In genomic region chr5:141694479-141694878, GRCh38 we compare ENCODE assay signal across 29 cellular contexts. TPM values are rescaled to one million over a fixed set of nuclear protein-coding genes. Genes with fewer than 3 reads are reported as not detected.
A peak's percentile ranks its signal among the peaks of the same experiment; 100 is the strongest.
DNase-seq lines count a peak whose midpoint lies in the region; ATAC-seq and TF ChIP-seq lines count a peak whose summit lies in the region.
"Had no signal": no experiment of that assay in that cellular context is flagged by ENCODE, and none has a peak within 500 bp of the region (broad histone marks: within the 10 kb centered on the region; RNA-seq: fewer than 3 reads in every experiment).

No MANE protein-coding gene starts in this region.

- no peak overlapping the region for H2AFZ ChIP-seq in MM.1S (ENCODE audit: low read length)

- no peaks in the 10 kb centered on the region for H4K20me1 ChIP-seq in MM.1S (ENCODE audit: insufficient read depth, low read length)

- H3K9ac ChIP-seq in MM.1S (ENCODE audit: low read length), result no peak overlapping the region

- H3K4me3 ChIP-seq in MM.1S (ENCODE audit: low read length) (no peak overlapping the region), right atrium auricular region (no peak overlapping the region)
- H3K4me3 ChIP-seq: coronary artery, MG63, right lobe of liver, testis, uterus had no signal

- H3K27me3 ChIP-seq in MM.1S (replicated peaks; ENCODE audit: insufficient read depth, low read length), result peaks cover 4% of the 10 kb centered on the region; the same call in 1 of the 2 replicates
- no peaks in the 10 kb centered on the region for H3K27me3 ChIP-seq in right atrium auricular region
- H3K27me3 ChIP-seq: right lobe of liver, testis, uterus had no signal

- no peaks in the 10 kb centered on the region for H3K9me2 ChIP-seq in MM.1S (replicated peaks; ENCODE audit: insufficient read depth, low read length)

- H3K9me3 ChIP-seq in MM.1S (replicated peaks; ENCODE audit: insufficient read depth, low read length) (no peaks in the 10 kb centered on the region), right atrium auricular region (no peaks in the 10 kb centered on the region)
- H3K9me3 ChIP-seq: MG63, right lobe of liver, testis, uterus had no signal

- no peak for TF ChIP-seq CTCF in MM.1S (IDR thresholded peaks at IDR 0.05; ENCODE audit: low read length)
- TF ChIP-seq CTCF in right atrium auricular region (IDR thresholded peaks at IDR 0.05), result no peak

- no peak for ATAC-seq in GM19035 (IDR thresholded peaks at IDR 0.05; ENCODE audit: unreplicated experiment)
- ATAC-seq: activated CD4-positive, CD25-positive, alpha-beta regulatory T cell treated with anti-CD3 and anti-CD28 coated beads, Interleukin-2, amount 50 U/mL, for 24 hours; activated T-cell treated with anti-CD3 and anti-CD28 coated beads, Interleukin-2, amount 50 U/mL, for 72 hours; effector memory CD8-positive, alpha-beta T cell; left cardiac atrium; naive thymus-derived CD8-positive, alpha-beta T cell; right lobe of liver had no signal

- no peaks in the 10 kb centered on the region for H3F3A ChIP-seq in MM.1S (ENCODE audit: insufficient read depth, low read length)

- H3K4me1 ChIP-seq in MM.1S (ENCODE audit: low read length) (peaks cover 15% of the 10 kb centered on the region), right atrium auricular region (peaks cover 0 to 20% of the 10 kb centered on the region in 2 donors)
- H3K4me1 ChIP-seq: testis, uterus had no signal

- DNase-seq in NCI-H1417 (lab: John Stamatoyannopoulos, UW) (peak; percentile 45 to 84 (median 75)), NCI-H1417 treated with DMSO at 0.1 percent for 48 hours (lab: John Stamatoyannopoulos, UW) (no peak), MM.1S (peak; percentile 49), NCI-H2107 treated with DMSO at 0.1 percent for 48 hours (lab: John Stamatoyannopoulos, UW; ENCODE audit: unreplicated experiment) (peak; percentile 16), RPMI8226 (peak; percentile 92), right atrium auricular region (ENCODE audit: low spot score) (no peak), HT-29 (ENCODE audit: low spot score) (no peak)
- DNase-seq: 8988T; activated CD4-positive, alpha-beta T cell treated with anti-CD3 and anti-CD28 coated beads, Interleukin-2, amount 50 U/mL, for 48 hours; activated naive CD4-positive, alpha-beta T cell; activated T-cell treated with anti-CD3 and anti-CD28 coated beads, Interleukin-2, amount 50 U/mL, for 72 hours; Calu3; caudate nucleus; effector memory CD8-positive, alpha-beta T cell; erythroblast; GOT3; immature natural killer cell; left cardiac atrium; MG63; naive thymus-derived CD8-positive, alpha-beta T cell; NCI-H526; right lobe of liver; stimulated activated CD8-positive, alpha-beta memory T cell treated with anti-CD3 and anti-CD28 coated beads, Interleukin-4, amount 100 ng/mL, for 48 hours; T-helper 1 cell; testis; uterus had no signal

- H3K27ac ChIP-seq in MM.1S (ENCODE audit: low read length), result no peak overlapping the region
- no peak overlapping the region for H3K27ac ChIP-seq in right atrium auricular region
- H3K27ac ChIP-seq: coronary artery, right lobe of liver, testis, uterus had no signal

- H3K36me3 ChIP-seq in MM.1S (replicated peaks; ENCODE audit: insufficient read depth, low read length) (no peaks in the 10 kb centered on the region), right atrium auricular region (no peaks in the 10 kb centered on the region)
- H3K36me3 ChIP-seq: MG63, right lobe of liver, uterus had no signal

- H3K4me2 ChIP-seq in MM.1S (ENCODE audit: low read depth, low read length), result no peak overlapping the region

- no peaks in the 10 kb centered on the region for H3K79me2 ChIP-seq in MM.1S (ENCODE audit: low read length)

RNA-seq across cellular contexts. Expression of gene ARAP3, which starts 12.4 kb away (rescaled TPM):
- 10 to 100 TPM in 1 of 2 donors, 1 to 10 TPM in 1; 5.6 to 12.5 TPM for total RNA-seq in right atrium auricular region
- 0.21 and 0.38 TPM in 2 replicates for total RNA-seq in HT-29 (2014; rRNA removed; shearing (Covaris generic))

RNA-seq across cellular contexts. Expression of gene FCHSD1, which starts 43.3 kb away (rescaled TPM):
- 1 to 10 TPM; 5.1 to 6.4 TPM for total RNA-seq in right atrium auricular region
- 24.3 and 30.6 TPM in 2 replicates for total RNA-seq in HT-29 (2014; rRNA removed; shearing (Covaris generic))

RNA-seq across cellular contexts. Expression of gene RELL2, which starts 57.7 kb away (rescaled TPM):
- total RNA-seq in right atrium auricular region, result 1 to 10 TPM in 1 of 2 donors, under 1 TPM in 1; 0.41 to 1.3 TPM
- total RNA-seq in HT-29 (2014; rRNA removed; shearing (Covaris generic)), result 26.6 and 27.2 TPM in 2 replicates

RNA-seq across cellular contexts. Expression of gene HDAC3, which starts 57.8 kb away (rescaled TPM):
- 10 to 100 TPM; 21.0 to 22.2 TPM for total RNA-seq in right atrium auricular region
- total RNA-seq in HT-29 (2014; rRNA removed; shearing (Covaris generic)), result 69.8 and 84.9 TPM in 2 replicates

Comparison
In these comparisons a context has a peak if more than half of its experiments do, and no peak if none do; other contexts are left out.
1. DNase-seq: peak in NCI-H1417 (3 of 3), MM.1S (single experiment), NCI-H2107 treated with DMSO at 0.1 percent for 48 hours (single experiment) and RPMI8226 (single experiment); none in NCI-H1417 treated with DMSO at 0.1 percent for 48 hours (single experiment), right atrium auricular region (single experiment) and HT-29 (single experiment).
2. RNA of gene RELL2, which starts 57.7 kb away (total RNA-seq): 26.6 to 27.2 TPM in HT-29; 0.41 to 1.3 TPM in right atrium auricular region; every median in the first group is over 10 times any median in the second.